17 cellular contexts compared by ENCODE assay signal in genomic region chr7:74266191-74266963, GRCh38.
"Had no signal": no experiment of that assay in that cellular context is flagged by ENCODE, and none has a peak within 500 bp of the region (broad histone marks: within the 10 kb centered on the region; RNA-seq: fewer than 3 reads in every experiment).

No MANE protein-coding gene starts in this region.

- H3K27ac Mint-ChIP-seq: activated naive CD4-positive, alpha-beta T cell treated with anti-CD3 and anti-CD28 coated beads for 36 hours; activated T-helper 17 cell treated with anti-CD3 and anti-CD28 coated beads, Interleukin-2, amount 50 U/mL, for 72 hours; natural killer cell had no signal

- H3K4me3 Mint-ChIP-seq: activated naive CD4-positive, alpha-beta T cell treated with anti-CD3 and anti-CD28 coated beads for 36 hours; activated T-helper 17 cell treated with anti-CD3 and anti-CD28 coated beads, Interleukin-2, amount 50 U/mL, for 72 hours; natural killer cell had no signal

- H3K4me1 Mint-ChIP-seq: activated T-helper 17 cell treated with anti-CD3 and anti-CD28 coated beads, Interleukin-2, amount 50 U/mL, for 72 hours; natural killer cell had no signal

- H3K27me3 Mint-ChIP-seq: activated T-helper 17 cell treated with anti-CD3 and anti-CD28 coated beads, Interleukin-2, amount 50 U/mL, for 72 hours had no signal

- H3K36me3 ChIP-seq: cardiac muscle cell, esophagus muscularis mucosa, spleen, suprapubic skin, upper lobe of left lung had no signal

- H3K36me3 Mint-ChIP-seq: natural killer cell had no signal

- H3K9me3 Mint-ChIP-seq: activated naive CD4-positive, alpha-beta T cell treated with anti-CD3 and anti-CD28 coated beads for 36 hours; activated T-helper 17 cell treated with anti-CD3 and anti-CD28 coated beads, Interleukin-2, amount 50 U/mL, for 72 hours; natural killer cell had no signal

- H3K4me3 ChIP-seq: cardiac muscle cell, esophagus muscularis mucosa, psoas muscle, spleen, suprapubic skin, upper lobe of left lung had no signal

- H3K27ac ChIP-seq: cardiac muscle cell, esophagus muscularis mucosa, psoas muscle, spleen, suprapubic skin, upper lobe of left lung, VCaP had no signal

- DNase-seq: activated CD4-positive, alpha-beta T cell treated with anti-CD3 and anti-CD28 coated beads for 48 hours; activated naive CD4-positive, alpha-beta T cell treated with anti-CD3 and anti-CD28 coated beads for 36 hours; activated T-cell treated with anti-CD3 and anti-CD28 coated beads for 4 hours; head of caudate nucleus; left colon; natural killer cell; psoas muscle; spleen; stimulated activated CD4-positive, alpha-beta T cell treated with anti-CD3 and anti-CD28 coated beads, Interleukin-1b, Interleukin-23, amount 100 ng/mL, for 48 hours; stimulated activated naive CD4-positive, alpha-beta T cell; upper lobe of left lung had no signal

- ATAC-seq: activated T-helper 17 cell treated with anti-CD3 and anti-CD28 coated beads, Interleukin-2, amount 50 U/mL, for 72 hours; left colon; natural killer cell; psoas muscle; sciatic nerve had no signal

- H3K9me3 ChIP-seq: esophagus muscularis mucosa, psoas muscle, spleen, suprapubic skin, upper lobe of left lung had no signal

- H3K27me3 ChIP-seq: cardiac muscle cell, spleen, suprapubic skin, upper lobe of left lung had no signal
